Comparison of ENCODE assay signal across 14 cellular contexts in genomic region chr2:41826921-41827320, GRCh38.
DNase-seq lines count a peak whose midpoint lies in the region; ATAC-seq and TF ChIP-seq lines count a peak whose summit lies in the region.
"Had no signal": no experiment of that assay in that cellular context is flagged by ENCODE, and none has a peak within 500 bp of the region (broad histone marks: within the 10 kb centered on the region; RNA-seq: fewer than 3 reads in every experiment).

No MANE protein-coding gene starts in this region.

- H3K4me1 ChIP-seq in hepatocyte (ENCODE audit: insufficient read depth) (peaks cover 11% of the 10 kb centered on the region), mucosa of descending colon (ENCODE audit: low read depth) (peaks cover 10% of the 10 kb centered on the region), transverse colon (peaks cover 0 to 23% (median 5%) of the 10 kb centered on the region in 4 donors), tibial nerve (no peaks in the 10 kb centered on the region)
- H3K4me1 ChIP-seq: BE2C, HAP-1 had no signal

- no peaks in the 10 kb centered on the region for H3K79me2 ChIP-seq in hepatocyte

- peak overlapping the region; percentile 3 for H3K4me2 ChIP-seq in hepatocyte

- TF ChIP-seq POLR2A in transverse colon (IDR thresholded peaks at IDR 0.05) (no peak), tibial nerve (IDR thresholded peaks at IDR 0.05) (no peak)

- H3K27me3 ChIP-seq in hepatocyte (no peaks in the 10 kb centered on the region), transverse colon (no peaks in the 10 kb centered on the region), tibial nerve (no peaks in the 10 kb centered on the region)

- 55% methylated on average over 1 of the region's 1 CpG for whole genome bisulfite sequencing in hepatocyte (ENCODE audit: low lambda C conversion rate, missing lambda C conversion rate)
- WGBS in transverse colon (ENCODE audit: low coverage in 1 of 2), 2 donors, result 76 to 100% methylated on average over 1 of the region's 1 CpG
- 90 to 92% methylated on average over 1 of the region's 1 CpG for WGBS in tibial nerve, 2 donors

- no peak for TF ChIP-seq EP300 in transverse colon (IDR thresholded peaks at IDR 0.05; ENCODE audit: low read depth)
- no peak for TF ChIP-seq EP300 in tibial nerve (IDR thresholded peaks at IDR 0.05)

- peak; percentile 58 for DNase-seq in Caki2 (ENCODE audit: low read depth)
- no peak for DNase-seq in hepatocyte (ENCODE audit: low spot score)
- no peak for DNase-seq in mucosa of descending colon
- DNase-seq in transverse colon, result no peak
- no peak for DNase-seq in hippocampal formation (lab: John Stamatoyannopoulos, UW)
- no peak for DNase-seq in tibial nerve (ENCODE audit: low spot score in 2 of 2)
- DNase-seq: BE2C; CD4-positive, alpha-beta memory T cell; COR-L47; DND-41; GDM1 had no signal

- intact Hi-C loops in mucosa of descending colon (cut with DNase I, micrococcal nuclease), result no loop called here
- intact Hi-C loops in transverse colon (cut with DNase I; ENCODE audit: low total_unique reads), result no loop called here

- in situ Hi-C loops in Caki2 (cut with HindIII; ENCODE audit: low pct_unique_long_range_greater_than_20kb, low sequenced_read_pairs) (no loop called here), transverse colon (cut with MboI; ENCODE audit: low pct_ligation_motif_present in 1 of 4, low pct_unique_long_range_greater_than_20kb in 1 of 4, low sequenced_read_pairs in 3 of 4) (no loop called here)

- no peaks in the 10 kb centered on the region for H3K9me2 ChIP-seq in hepatocyte (replicated peaks; ENCODE audit: insufficient read depth)

- H3K27ac ChIP-seq in hepatocyte, result no peak overlapping the region
- H3K27ac ChIP-seq in transverse colon, result peak overlapping the region in 3 of 4 donors; percentile 23 to 53 (median 51)
- H3K27ac ChIP-seq in tibial nerve, result no peak overlapping the region
- H3K27ac ChIP-seq: C4-2B had no signal

- TF ChIP-seq CTCF in hepatocyte (IDR thresholded peaks at IDR 0.05; ENCODE audit: poor library complexity), result no peak
- TF ChIP-seq CTCF in mucosa of descending colon (IDR thresholded peaks at IDR 0.05), result no peak
- TF ChIP-seq CTCF in transverse colon (IDR thresholded peaks at IDR 0.05), result no peak
- TF ChIP-seq CTCF in tibial nerve (IDR thresholded peaks at IDR 0.05), result no peak

- no peaks in the 10 kb centered on the region for H4K20me1 ChIP-seq in hepatocyte (ENCODE audit: insufficient read depth, poor library complexity, severe bottlenecking)

- no peak overlapping the region for H2AFZ ChIP-seq in hepatocyte

- no peaks in the 10 kb centered on the region for H3K9me3 ChIP-seq in hepatocyte (ENCODE audit: low read depth)
- no peaks in the 10 kb centered on the region for H3K9me3 ChIP-seq in mucosa of descending colon
- H3K9me3 ChIP-seq in transverse colon, result no peaks in the 10 kb centered on the region
- H3K9me3 ChIP-seq in tibial nerve, result no peaks in the 10 kb centered on the region
- H3K9me3 ChIP-seq: BE2C, HAP-1 had no signal

- ATAC-seq in mucosa of descending colon (peak; percentile 26), HG02973 (IDR thresholded peaks at IDR 0.05; ENCODE audit: unreplicated experiment) (no peak)

- no peaks in the 10 kb centered on the region for H3K36me3 ChIP-seq in hepatocyte (replicated peaks; ENCODE audit: insufficient read depth, low read depth)
- H3K36me3 ChIP-seq in mucosa of descending colon (ENCODE audit: low read depth), result no peaks in the 10 kb centered on the region
- H3K36me3 ChIP-seq in transverse colon, result no peaks in the 10 kb centered on the region
- no peaks in the 10 kb centered on the region for H3K36me3 ChIP-seq in tibial nerve
- H3K36me3 ChIP-seq: BE2C, HAP-1 had no signal

- no peak overlapping the region for H3K4me3 ChIP-seq in hepatocyte
- no peak overlapping the region for H3K4me3 ChIP-seq in mucosa of descending colon
- H3K4me3 ChIP-seq in transverse colon, result no peak overlapping the region
- no peak overlapping the region for H3K4me3 ChIP-seq in tibial nerve
- H3K4me3 ChIP-seq: HAP-1 had no signal

Comparison
In these comparisons a context has a peak if more than half of its experiments do, and no peak if none do; other contexts are left out.
1. H3K27ac ChIP-seq: peak in transverse colon (3 of 4); none in hepatocyte (single experiment) and tibial nerve (0 of 4).